ENCODE assay signal across 8 cellular contexts in genomic region chr1:45205000-45205909, GRCh38. TPM values are rescaled to one million over a fixed set of nuclear protein-coding genes. Genes with fewer than 3 reads are reported as not detected.
DNase-seq lines count a peak whose midpoint lies in the region; ATAC-seq, FAIRE-seq and TF ChIP-seq lines count a peak whose summit lies in the region.

No MANE protein-coding gene starts in this region.

- POLR2A ChIA-PET in PC-9 (lab: Charles Lee; ENCODE audit: unreplicated experiment) = interaction anchor here (0.6 to 0.7 kb wide), 2 partner anchors 10 to 430 kb away, joined by 5 to 6 read pairs; no protein-coding TSS in a partner anchor
- POLR2A ChIA-PET in GM12878 (lab: Charles Lee) = no interaction called here

- intact Hi-C loops in PC-9 (cut with micrococcal nuclease; ENCODE audit: unreplicated experiment) = no loop called here
- intact Hi-C loops in GM12878 (cut with micrococcal nuclease; ENCODE audit: unreplicated experiment) = no loop called here
- intact Hi-C loops in sciatic nerve (cut with DNase I) = no loop called here

- SMC1A ChIA-PET in GM12878 (lab: Charles Lee; ENCODE audit: uncharacterized antibody, unreplicated experiment) = no interaction called here

- no peaks in the 10 kb centered on the region for H4K20me1 ChIP-seq in PC-9 (ENCODE audit: insufficient read depth)
- H4K20me1 ChIP-seq in GM12878 (ENCODE audit: control insufficient read depth, insufficient read depth) = no peaks in the 10 kb centered on the region

- H3K79me2 ChIP-seq in PC-9 (ENCODE audit: low read depth) = no peaks in the 10 kb centered on the region
- no peaks in the 10 kb centered on the region for H3K79me2 ChIP-seq in GM12878 (ENCODE audit: control insufficient read depth, insufficient read depth, low read length)

- peak overlapping the region; percentile 63 for H3K4me2 ChIP-seq in PC-9
- peak overlapping the region; percentile 95 for H3K4me2 ChIP-seq in GM12878 (ENCODE audit: control insufficient read depth, insufficient read depth)

- H3K36me3 ChIP-seq in PC-9 (ENCODE audit: low read depth) = no peaks in the 10 kb centered on the region
- no peaks in the 10 kb centered on the region for H3K36me3 ChIP-seq in GM12878 (ENCODE audit: control insufficient read depth in 2 of 2, insufficient read depth in 2 of 2, low read length in 1 of 2)

- H3K27me3 ChIP-seq in PC-9 (ENCODE audit: insufficient read depth, low read depth) (peaks cover 6% of the 10 kb centered on the region; the same call in 1 of the 2 replicates), GM12878 (replicated peaks in 1 of 2; ENCODE audit: control insufficient read depth in 2 of 2, insufficient read depth in 2 of 2, low read length in 1 of 2) (peaks cover 3 to 12% of the 10 kb centered on the region in 2 experiments)

- H2AFZ ChIP-seq in PC-9 (peak overlapping the region; percentile 53; the same call in 1 of the 2 replicates), GM12878 (ENCODE audit: control insufficient read depth, low read depth, low read length) (no peak overlapping the region)

- H3K4me3 ChIP-seq in PC-9 = peak overlapping the region; percentile 95; the same call in 1 of the 2 replicates
- no peak overlapping the region for H3K4me3 ChIP-seq in GM12878
- H3K4me3 ChIP-seq in iPS-11a (ENCODE audit: low read depth, low read length) = peak overlapping the region; percentile 51

- H3K4me1 ChIP-seq in PC-9 (replicated peaks; ENCODE audit: insufficient read depth) = peaks cover 13% of the 10 kb centered on the region
- no peaks in the 10 kb centered on the region for H3K4me1 ChIP-seq in GM12878 (ENCODE audit: control insufficient read depth, insufficient read depth, low read length)

- BruUV-seq in PC-9 (replicated peaks; lab: Mats Ljungman, UMichigan) (no TSS peak), GM12878 (replicated peaks; lab: Mats Ljungman, UMichigan) (no TSS peak)

- TF ChIP-seq RAD21 in GM12878 (IDR thresholded peaks at IDR 0.05; ENCODE audit: insufficient read depth, low read depth, low read length) = no peak

- peak; percentile 36 for ATAC-seq in HG02840 (IDR thresholded peaks at IDR 0.05; ENCODE audit: low FRiP score, unreplicated experiment)
- no peak for ATAC-seq in GM12878
- peak; percentile 61 for ATAC-seq in sciatic nerve
- no peak for ATAC-seq in HG02610 (IDR thresholded peaks at IDR 0.05; ENCODE audit: unreplicated experiment)
- ATAC-seq in HG03196 (IDR thresholded peaks at IDR 0.05; ENCODE audit: unreplicated experiment) = no peak

- in situ Hi-C loops in GM12878 (cut with MboI) = no loop called here

- no peaks in the 10 kb centered on the region; the same call in 1 of the 2 replicates for H3F3A ChIP-seq in PC-9 (ENCODE audit: insufficient read depth, low read depth)

- H3K9me3 ChIP-seq in PC-9 (ENCODE audit: insufficient read depth, low read depth) = no peaks in the 10 kb centered on the region; the same call in 1 of the 2 replicates
- H3K9me3 ChIP-seq in GM12878 (replicated peaks; ENCODE audit: control insufficient read depth, insufficient read depth, low read length) = no peaks in the 10 kb centered on the region

- H3K9ac ChIP-seq in GM12878 (ENCODE audit: control insufficient read depth, insufficient read depth, low read length) = no peak overlapping the region

- TF ChIP-seq CTCF in PC-9 (conservative IDR thresholded peaks at IDR 0.05) (no peak), GM12878 (IDR thresholded peaks at IDR 0.05 in 2 of 3, conservative IDR thresholded peaks at IDR 0.05 in 1 of 3; ENCODE audit: control insufficient read depth in 2 of 3, extremely low read depth in 1 of 3, insufficient read depth in 1 of 3, low read depth in 3 of 3, low read length in 3 of 3) (no peak)

- RAD21 ChIA-PET in GM12878 (lab: Charles Lee; ENCODE audit: unreplicated experiment) = interaction anchor here (0.6 kb wide), 1 partner anchor 191 kb away, joined by 3 read pairs; no protein-coding TSS in a partner anchor

- CTCF ChIA-PET in PC-9 (lab: Charles Lee) (no interaction called here), GM12878 (lab: Yijun Ruan, JAX) (interaction anchor here (0.6 kb wide), 1 partner anchor 303 kb away, joined by 3 read pairs; no protein-coding TSS in a partner anchor)

- WGBS in GM12878 (ENCODE audit: insufficient coverage, insufficient replicate concordance, low lambda C conversion rate, missing lambda C conversion rate) = 5% methylated on average over 38 of the region's 43 CpGs

- H3K27ac ChIP-seq in PC-9 (no peak overlapping the region), GM12878 (ENCODE audit: control insufficient read depth, insufficient read depth) (no peak overlapping the region)

- DNase-seq in DMS114 treated with DMSO at 0.1 percent for 48 hours (lab: John Stamatoyannopoulos, UW; ENCODE audit: unreplicated experiment) (peak; percentile 30), PC-9 (peak in 1 of 2 experiments; percentile 12), GM12878 (ENCODE audit: low read depth, low spot score) (no peak), sciatic nerve (ENCODE audit: low spot score) (peak; percentile 66)

- TF ChIP-seq POLR2A in GM12878 (IDR thresholded peaks at IDR 0.05; ENCODE audit: low read depth, low read length) = no peak

- no peak for TF ChIP-seq EP300 in GM12878 (IDR thresholded peaks at IDR 0.05; ENCODE audit: borderline replicate concordance in 1 of 2, control insufficient read depth in 1 of 2, low read depth in 2 of 2, low read length in 2 of 2)

- H3K9me2 ChIP-seq in PC-9 (ENCODE audit: insufficient read depth) = no peaks in the 10 kb centered on the region

- no peak for FAIRE-seq in GM12878 (lab: Jason Lieb, UNC)

TF ChIP-seq in GM12878, 131 proteins besides CTCF, POLR2A, EP300 and RAD21 (continues in another document):
- TF ChIP-seq EGR1 (IDR thresholded peaks at IDR 0.05; ENCODE audit: borderline replicate concordance in 1 of 2, low read depth in 2 of 2, low read length in 2 of 2) (peak in 1 of 2 experiments; percentile 25; a peak in 1 of 3 replicates), REST (IDR thresholded peaks at IDR 0.05; ENCODE audit: low read depth, low read length) (peak; percentile 66)

RNA-seq across cellular contexts. Expression of gene ZSWIM5, which starts 1.1 kb away (rescaled TPM):
- total RNA-seq in PC-9 (2021) = 0.50 and 0.55 TPM in 2 replicates
- 0.56 and 0.81 TPM in 2 replicates for total RNA-seq in GM12878 (2013; cell fraction: nucleolus; rRNA removed)
- 0.23 and 0.33 TPM in 2 replicates for total RNA-seq in GM12878 (2014; rRNA removed)
- total RNA-seq in GM12878 (2014; rRNA removed; fragmentation: Illumina TruSeq; extraction: Trizol) = 0.23 and 0.31 TPM in 2 replicates
- 0.74 and 0.97 TPM in 2 replicates for total RNA-seq in GM12878 (2021)
- polyA plus RNA-seq in GM12878 (2011; ENCODE audit: low read depth) = 0.09 TPM
- 0.34 and 0.49 TPM in 2 replicates for polyA plus RNA-seq in GM12878 (2011; rRNA removed)
- polyA plus RNA-seq in GM12878 (2011; cell fraction: cytosol; rRNA removed) = 0.20 and 0.22 TPM in 2 replicates
- 0.53 and 0.72 TPM in 2 replicates for polyA plus RNA-seq in GM12878 (2011; cell fraction: nucleus; rRNA removed)
- 0.09 and 0.13 TPM in 2 replicates for polyA plus RNA-seq in GM12878 (2012)
- polyA plus RNA-seq in GM12878 (2014; fragmentation: Illumina TruSeq; extraction: Trizol) = 0.40 and 0.43 TPM in 2 replicates
- under 1 TPM; 0.26 to 0.40 TPM for polyA plus RNA-seq in GM12878 (2014; fragmentation: Nextera tagmentation; extraction: Ambion mirVana)
- polyA plus RNA-seq in GM12878 (2014; rRNA removed) = 0.49 and 0.58 TPM in 2 replicates
- polyA plus RNA-seq in GM12878 (2016; fragmentation: Nextera tagmentation; extraction: Ambion mirVana) = under 1 TPM in 1 of 2 experiments, not detected in 1; 0.07 TPM
- polyA minus RNA-seq in GM12878 (2011; rRNA and poly(A)+ RNA removed) = 0.31 and 0.44 TPM in 2 replicates
- 0.21 TPM in 1 of 2 replicates, not detected in the other for polyA minus RNA-seq in GM12878 (2011; cell fraction: cytosol; rRNA and poly(A)+ RNA removed)
- polyA minus RNA-seq in GM12878 (2011; cell fraction: nucleus; rRNA and poly(A)+ RNA removed) = 0.19 and 0.36 TPM in 2 replicates
- total RNA-seq in sciatic nerve = 2.8 TPM

Comparison
In these comparisons a context has a peak if more than half of its experiments do, and no peak if none do; other contexts are left out.
1. ATAC-seq: peak in HG02840 (single experiment) and sciatic nerve (single experiment); none in GM12878 (single experiment), HG02610 (single experiment) and HG03196 (single experiment).